In the genomic region with DNA sequence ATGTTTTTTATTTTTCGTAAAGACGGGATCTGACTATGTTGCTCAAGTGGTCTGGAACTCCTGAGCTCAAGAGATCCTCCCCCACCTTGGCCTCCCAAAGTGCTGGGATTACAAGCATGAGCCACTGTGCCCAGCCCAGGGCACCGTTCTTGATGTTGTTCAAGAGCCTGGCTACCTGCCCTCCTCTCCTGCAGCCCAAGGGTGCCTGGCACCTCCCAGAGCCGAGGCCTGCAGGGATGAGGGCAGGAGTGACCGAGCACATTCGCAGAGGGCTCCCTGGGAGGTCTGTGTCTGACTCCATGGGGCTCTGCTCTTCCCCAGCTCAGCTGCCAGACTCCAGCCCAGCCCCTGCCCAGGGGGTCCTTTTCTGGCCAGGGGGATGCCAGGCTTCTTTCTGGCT, we compare ENCODE assay signal across 1 cellular context.
TF ChIP-seq lines count a peak whose summit lies in the region.

No MANE protein-coding gene starts in this region.

TF ChIP-seq in HEK293, 187 proteins besides CTCF, POLR2A, EP300 and RAD21 (continued from another document):
- TF ChIP-seq, protein P1, sequence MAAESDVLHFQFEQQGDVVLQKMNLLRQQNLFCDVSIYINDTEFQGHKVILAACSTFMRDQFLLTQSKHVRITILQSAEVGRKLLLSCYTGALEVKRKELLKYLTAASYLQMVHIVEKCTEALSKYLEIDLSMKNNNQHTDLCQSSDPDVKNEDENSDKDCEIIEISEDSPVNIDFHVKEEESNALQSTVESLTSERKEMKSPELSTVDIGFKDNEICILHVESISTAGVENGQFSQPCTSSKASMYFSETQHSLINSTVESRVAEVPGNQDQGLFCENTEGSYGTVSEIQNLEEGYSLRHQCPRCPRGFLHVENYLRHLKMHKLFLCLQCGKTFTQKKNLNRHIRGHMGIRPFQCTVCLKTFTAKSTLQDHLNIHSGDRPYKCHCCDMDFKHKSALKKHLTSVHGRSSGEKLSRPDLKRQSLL (tag by site-specific recombination; IDR thresholded peaks at IDR 0.05): no peak
- TF ChIP-seq KLF10 (tag by site-specific recombination; IDR thresholded peaks at IDR 0.05) (no peak), ZNF792 (tag by site-specific recombination; IDR thresholded peaks at IDR 0.05) (no peak), ZNF777 (tag by site-specific recombination; IDR thresholded peaks at IDR 0.05; ENCODE audit: borderline replicate concordance) (no peak), ZNF747 (tag by site-specific recombination; IDR thresholded peaks at IDR 0.05) (no peak), ZIC2 (tag by site-specific recombination; IDR thresholded peaks at IDR 0.05) (peak; percentile 64), ZNF211 (tag by site-specific recombination; IDR thresholded peaks at IDR 0.05; ENCODE audit: low read depth) (no peak)
TF ChIP-seq in HEK293: peak in this region for 3.
